9 cellular contexts compared by ENCODE assay signal in the genomic region with DNA sequence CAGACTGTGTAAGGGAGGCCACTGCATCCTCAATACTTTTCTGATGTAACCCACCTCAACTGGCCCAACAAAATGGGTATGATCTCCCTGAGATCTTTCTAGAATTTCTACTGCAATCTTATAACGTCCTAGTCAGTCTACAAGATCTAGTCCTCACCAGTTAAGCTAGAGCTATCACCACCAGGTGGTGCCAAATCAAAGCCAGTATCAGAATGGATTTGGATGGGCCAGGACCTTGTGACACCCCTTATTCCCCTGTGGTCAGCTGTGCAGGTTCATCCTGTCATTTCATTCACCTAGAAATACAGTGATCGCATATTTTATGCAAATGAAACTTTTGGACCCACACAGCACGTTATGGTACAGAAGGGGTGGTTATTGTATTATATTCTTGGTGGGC.
DNase-seq lines count a peak whose midpoint lies in the region; ATAC-seq, FAIRE-seq and TF ChIP-seq lines count a peak whose summit lies in the region.
"Had no signal": no experiment of that assay in that cellular context is flagged by ENCODE, and none has a peak within 500 bp of the region (broad histone marks: within the 10 kb centered on the region; RNA-seq: fewer than 3 reads in every experiment).

No MANE protein-coding gene starts in this region.

- peak; percentile 11 for FAIRE-seq in TTC549 (lab: Jason Lieb, UNC)
- FAIRE-seq: colon had no signal

- no peaks in the 10 kb centered on the region for H3K36me3 ChIP-seq in breast epithelium

- no peaks in the 10 kb centered on the region for H3K27me3 ChIP-seq in breast epithelium

- H3K4me1 ChIP-seq in breast epithelium, result no peaks in the 10 kb centered on the region

- DNase-seq in MCF 10A (ENCODE audit: unreplicated experiment) (peak; percentile 65), breast epithelium (ENCODE audit: low spot score in 2 of 2) (no peak), HUDEP-2 (lab: John Stamatoyannopoulos, UW; ENCODE audit: unreplicated experiment in 76 of 76) (peak in 46 of 76 experiments; percentile 1 to 67 (median 22)), fibroblast of villous mesenchyme (ENCODE audit: low read depth) (peak; percentile 53), retinal pigment epithelial cell (ENCODE audit: low read depth) (no peak), T-helper 17 cell (no peak)

- TF ChIP-seq CTCF in MCF 10A (IDR thresholded peaks at IDR 0.05; ENCODE audit: unreplicated experiment), result peak; percentile 29
- peak in 1 of 3 donors; percentile 23 for TF ChIP-seq CTCF in breast epithelium (IDR thresholded peaks at IDR 0.05)
- TF ChIP-seq CTCF in fibroblast of villous mesenchyme (IDR thresholded peaks at IDR 0.05; ENCODE audit: insufficient read depth, low read depth, low read length), result peak; percentile 73
- peak; percentile 58 for TF ChIP-seq CTCF in retinal pigment epithelial cell (conservative IDR thresholded peaks at IDR 0.05; ENCODE audit: low read depth, low read length)

- no peak overlapping the region for H3K4me3 ChIP-seq in breast epithelium
- H3K4me3 ChIP-seq in fibroblast of villous mesenchyme (ENCODE audit: low read depth, low read length), result no peak overlapping the region
- H3K4me3 ChIP-seq in retinal pigment epithelial cell (ENCODE audit: low read length), result no peak overlapping the region

- ATAC-seq in T-helper 17 cell (no peak), GM19397 (IDR thresholded peaks at IDR 0.05; ENCODE audit: unreplicated experiment) (no peak)

- intact Hi-C loops in MCF 10A (cut with micrococcal nuclease) (loop anchor here (1.0 kb wide), 1 partner anchor 183 kb away; no protein-coding TSS in a partner anchor), breast epithelium (cut with DNase I; ENCODE audit: low total_unique reads) (no loop called here)

- H3K27ac ChIP-seq in breast epithelium, result no peak overlapping the region

- CTCF ChIA-PET in MCF 10A (lab: Yijun Ruan, JAX), result interaction anchor here (0.5 to 1.9 kb wide), 7 partner anchors 11 to 1417 kb away, joined by 3 to 5 read pairs (median 3); no protein-coding TSS in a partner anchor

- POLR2A ChIA-PET in MCF 10A (lab: Yijun Ruan, JAX), result no interaction called here

- H3K9me3 ChIP-seq in breast epithelium (no peaks in the 10 kb centered on the region), T-helper 17 cell (ENCODE audit: control insufficient read depth, low read length, poor library complexity, severe bottlenecking) (no peaks in the 10 kb centered on the region)

- BruUV-seq in MCF 10A (replicated peaks; lab: Mats Ljungman, UMichigan), result no TSS peak

- H3K4me1 Mint-ChIP-seq in MCF 10A (ENCODE audit: insufficient read depth, unreplicated experiment), result peaks cover 45% of the 10 kb centered on the region
- peaks cover 19% of the 10 kb centered on the region for H3K4me1 Mint-ChIP-seq in T-helper 17 cell

- TF ChIP-seq POLR2A in breast epithelium (IDR thresholded peaks at IDR 0.05), result no peak

- H3K4me3 Mint-ChIP-seq in MCF 10A (ENCODE audit: unreplicated experiment), result no peak overlapping the region
- H3K4me3 Mint-ChIP-seq in T-helper 17 cell, result no peak overlapping the region

- H3K27ac Mint-ChIP-seq in MCF 10A (ENCODE audit: low read depth, unreplicated experiment) (no peak overlapping the region), T-helper 17 cell (no peak overlapping the region)

- H3K9me3 Mint-ChIP-seq in MCF 10A (ENCODE audit: unreplicated experiment), result no peaks in the 10 kb centered on the region

- H3K27me3 Mint-ChIP-seq in MCF 10A (ENCODE audit: insufficient read depth, unreplicated experiment) (no peaks in the 10 kb centered on the region), T-helper 17 cell (no peaks in the 10 kb centered on the region)

- H3K36me3 Mint-ChIP-seq in MCF 10A (ENCODE audit: insufficient read depth, unreplicated experiment) (no peaks in the 10 kb centered on the region), T-helper 17 cell (ENCODE audit: low read depth) (no peaks in the 10 kb centered on the region)

Comparison
In these comparisons a context has a peak if more than half of its experiments do, and no peak if none do; other contexts are left out.
1. DNase-seq: peak in MCF 10A (single experiment), HUDEP-2 (46 of 76) and fibroblast of villous mesenchyme (single experiment); none in breast epithelium (0 of 2), retinal pigment epithelial cell (single experiment) and T-helper 17 cell (0 of 3).